In the genomic region with DNA sequence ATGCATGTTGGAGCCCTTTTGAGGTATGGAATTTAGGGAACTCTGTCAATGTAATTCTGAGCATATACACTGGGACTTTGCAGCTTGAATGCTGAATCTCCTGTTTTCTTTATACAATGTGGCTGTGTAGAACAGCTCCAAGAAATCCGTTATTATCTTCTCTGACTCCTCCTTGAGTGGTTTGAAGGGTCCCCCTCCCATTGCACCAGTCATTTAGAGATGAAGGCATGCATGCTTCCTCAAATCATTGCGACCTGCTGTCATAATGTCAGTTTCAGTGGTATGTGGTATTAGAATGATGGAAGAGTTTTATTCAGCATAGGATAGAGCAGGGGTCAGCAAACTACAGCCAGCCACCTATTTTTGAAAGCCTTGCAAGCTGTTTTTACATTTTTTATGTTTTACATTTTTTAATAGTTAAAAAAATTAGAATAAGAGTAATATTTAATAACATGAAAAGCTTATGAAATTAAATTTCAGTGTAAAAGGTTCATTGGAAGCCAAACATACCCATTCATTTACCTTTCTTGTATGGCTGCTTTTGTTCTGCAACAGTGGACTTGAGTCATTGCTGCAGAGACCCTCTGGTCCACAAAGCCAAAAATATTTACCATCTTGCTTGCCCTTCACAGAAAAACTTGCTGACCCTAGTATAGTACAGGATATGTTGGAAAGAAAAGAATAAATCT, we compare ENCODE assay signal across 8 cellular contexts.
DNase-seq lines count a peak whose midpoint lies in the region; ATAC-seq and TF ChIP-seq lines count a peak whose summit lies in the region.

No MANE protein-coding gene starts in this region.

- peak overlapping the region; percentile 62 to 96 for H3K4me3 Mint-ChIP-seq in effector memory CD8-positive, alpha-beta T cell

- H3K9me3 Mint-ChIP-seq in effector memory CD8-positive, alpha-beta T cell, result no peaks in the 10 kb centered on the region

- H3K4me3 ChIP-seq in KMS-11 (IDR thresholded peaks at IDR 0.05; ENCODE audit: insufficient read depth, low read depth, low read length), result no peak overlapping the region

- H3K27me3 ChIP-seq in KMS-11 (ENCODE audit: insufficient read depth, low read depth), result no peaks in the 10 kb centered on the region

- no peak overlapping the region for H2AFZ ChIP-seq in KMS-11 (ENCODE audit: low read depth)

- no peaks in the 10 kb centered on the region for H3K27me3 Mint-ChIP-seq in effector memory CD8-positive, alpha-beta T cell

- H3K36me3 Mint-ChIP-seq in effector memory CD8-positive, alpha-beta T cell (ENCODE audit: insufficient read depth), result peaks cover 78% of the 10 kb centered on the region

- H3K79me2 ChIP-seq in KMS-11 (ENCODE audit: insufficient read depth, low read depth), result peaks cover 98% of the 10 kb centered on the region

- H3K4me2 ChIP-seq in KMS-11, result peak overlapping the region; percentile 64

- H4K20me1 ChIP-seq in KMS-11 (ENCODE audit: insufficient read depth), result peaks cover 47% of the 10 kb centered on the region

- no peaks in the 10 kb centered on the region for H3K36me3 ChIP-seq in KMS-11 (ENCODE audit: insufficient read depth)

- H3K27ac Mint-ChIP-seq in effector memory CD8-positive, alpha-beta T cell, result peak overlapping the region; percentile 52 to 89

- ATAC-seq in GM18502 (IDR thresholded peaks at IDR 0.05; ENCODE audit: poor library complexity, unreplicated experiment) (peak; percentile 73), GM21529 (IDR thresholded peaks at IDR 0.05; ENCODE audit: unreplicated experiment) (peak; percentile 70)
- ATAC-seq in effector memory CD8-positive, alpha-beta T cell (replicated peaks), result no peak

- CTCF ChIA-PET in RWPE1 (lab: Yijun Ruan, JAX), result interaction anchor here (0.5 kb wide), 1 partner anchor 1675 kb away, joined by 3 read pairs; no protein-coding TSS in a partner anchor

- no peak overlapping the region; the same call in 1 of the 2 replicates for H3K9ac ChIP-seq in KMS-11

- no peak for TF ChIP-seq CTCF in KMS-11 (conservative IDR thresholded peaks at IDR 0.05; ENCODE audit: low read depth, low read length)
- TF ChIP-seq CTCF in RWPE1 (conservative IDR thresholded peaks at IDR 0.05; ENCODE audit: low read depth), result no peak

- H3K4me1 ChIP-seq in KMS-11 (ENCODE audit: low read depth, poor library complexity, severe bottlenecking), result peaks cover 98% of the 10 kb centered on the region

- H3K27ac ChIP-seq in KMS-11, result peak overlapping the region; percentile 36
- H3K27ac ChIP-seq in RWPE1, result no peak overlapping the region

- no peak for DNase-seq in effector memory CD8-positive, alpha-beta T cell
- no peak for DNase-seq in RWPE1 (ENCODE audit: low spot score)
- no peak for DNase-seq in HuH-7 (ENCODE audit: low spot score)
- DNase-seq in retina, result no peak
- DNase-seq in NCI-H1417 treated with DMSO at 0.1 percent for 48 hours (lab: John Stamatoyannopoulos, UW), result no peak

- H3K4me1 Mint-ChIP-seq in effector memory CD8-positive, alpha-beta T cell (ENCODE audit: low read depth in 2 of 2), result peaks cover 65 to 80% of the 10 kb centered on the region in 2 donors

- POLR2A ChIA-PET in RWPE1 (lab: Yijun Ruan, JAX; ENCODE audit: low non-redundant PET), result no interaction called here
